ENCODE assay signal across 19 cellular contexts in genomic region chr22:48976556-48977535, GRCh38.
"Had no signal": no experiment of that assay in that cellular context is flagged by ENCODE, and none has a peak within 500 bp of the region (broad histone marks: within the 10 kb centered on the region; RNA-seq: fewer than 3 reads in every experiment).

No MANE protein-coding gene starts in this region.

- H3K9me3 ChIP-seq: lower lobe of right lung, thyroid gland had no signal

- H3K4me3 Mint-ChIP-seq: activated CD4-positive, alpha-beta memory T cell treated with anti-CD3 and anti-CD28 coated beads, Interleukin-2, amount 10 ng/mL, durations not matched to agents 7 days and 5 days; activated CD4-positive, alpha-beta T cell treated with anti-CD3 and anti-CD28 coated beads for 36 hours; activated CD8-positive, alpha-beta memory T cell treated with anti-CD3 and anti-CD28 coated beads, Interleukin-2, amount 10 ng/mL, durations not matched to agents 7 days and 5 days; activated naive CD8-positive, alpha-beta T cell treated with anti-CD3 and anti-CD28 coated beads, Interleukin-2, amount 10 ng/mL, durations not matched to agents 7 days and 5 days; effector memory CD8-positive, alpha-beta T cell; natural killer cell; T-helper 2 cell treated with Interferon-gamma antibody and Interleukin-4, amounts not matched to agents 5 μg/mL and 100 μg/mL, for 36 hours; WTC11 had no signal

- H3K27ac Mint-ChIP-seq: activated CD4-positive, alpha-beta memory T cell treated with anti-CD3 and anti-CD28 coated beads, Interleukin-2, amount 10 ng/mL, durations not matched to agents 7 days and 5 days; activated CD4-positive, alpha-beta T cell treated with anti-CD3 and anti-CD28 coated beads for 36 hours; activated CD8-positive, alpha-beta memory T cell treated with anti-CD3 and anti-CD28 coated beads, Interleukin-2, amount 10 ng/mL, durations not matched to agents 7 days and 5 days; activated naive CD8-positive, alpha-beta T cell treated with anti-CD3 and anti-CD28 coated beads, Interleukin-2, amount 10 ng/mL, durations not matched to agents 7 days and 5 days; effector memory CD8-positive, alpha-beta T cell; natural killer cell; T-helper 2 cell treated with Interferon-gamma antibody and Interleukin-4, amounts not matched to agents 5 μg/mL and 100 μg/mL, for 36 hours; WTC11 had no signal

- H3K36me3 ChIP-seq: cardiac muscle cell, lower lobe of right lung, thyroid gland had no signal

- H3K9me3 Mint-ChIP-seq: activated CD4-positive, alpha-beta memory T cell treated with anti-CD3 and anti-CD28 coated beads, Interleukin-2, amount 10 ng/mL, durations not matched to agents 7 days and 5 days; activated naive CD8-positive, alpha-beta T cell treated with anti-CD3 and anti-CD28 coated beads, Interleukin-2, amount 10 ng/mL, durations not matched to agents 7 days and 5 days; effector memory CD8-positive, alpha-beta T cell; natural killer cell; T-helper 2 cell treated with Interferon-gamma antibody and Interleukin-4, amounts not matched to agents 5 μg/mL and 100 μg/mL, for 36 hours had no signal

- H3K27me3 ChIP-seq: cardiac muscle cell, thyroid gland had no signal

- H3K27me3 Mint-ChIP-seq: activated CD4-positive, alpha-beta memory T cell treated with anti-CD3 and anti-CD28 coated beads, Interleukin-2, amount 10 ng/mL, durations not matched to agents 7 days and 5 days; activated CD8-positive, alpha-beta memory T cell treated with anti-CD3 and anti-CD28 coated beads, Interleukin-2, amount 10 ng/mL, durations not matched to agents 7 days and 5 days; activated naive CD8-positive, alpha-beta T cell treated with anti-CD3 and anti-CD28 coated beads, Interleukin-2, amount 10 ng/mL, durations not matched to agents 7 days and 5 days had no signal

- H3K4me3 ChIP-seq: cardiac muscle cell, lower lobe of right lung, thyroid gland had no signal

- H3K4me1 ChIP-seq: lower lobe of right lung, thyroid gland had no signal

- H3K36me3 Mint-ChIP-seq: activated CD8-positive, alpha-beta memory T cell treated with anti-CD3 and anti-CD28 coated beads, Interleukin-2, amount 10 ng/mL, durations not matched to agents 7 days and 5 days; activated naive CD8-positive, alpha-beta T cell treated with anti-CD3 and anti-CD28 coated beads, Interleukin-2, amount 10 ng/mL, durations not matched to agents 7 days and 5 days; natural killer cell had no signal

- H3K27ac ChIP-seq: cardiac muscle cell, lower lobe of right lung, thyroid gland had no signal

- DNase-seq: activated CD4-positive, alpha-beta memory T cell treated with anti-CD3 and anti-CD28 coated beads, Interleukin-2, amount 10 ng/mL, durations not matched to agents 7 days and 5 days; activated CD4-positive, alpha-beta T cell treated with anti-CD3 and anti-CD28 coated beads for 36 hours; activated CD8-positive, alpha-beta memory T cell treated with anti-CD3 and anti-CD28 coated beads, Interleukin-2, amount 10 ng/mL, durations not matched to agents 7 days and 5 days; activated naive CD8-positive, alpha-beta T cell treated with anti-CD3 and anti-CD28 coated beads, Interleukin-2, amount 10 ng/mL, durations not matched to agents 7 days and 5 days; amygdala; dermis blood vessel endothelial cell; effector memory CD8-positive, alpha-beta T cell; lower lobe of right lung; natural killer cell; stimulated activated CD4-positive, alpha-beta T cell treated with anti-CD3 and anti-CD28 coated beads, Interleukin-12 subunit alpha, Interleukin-12 subunit beta, amount 100 ng/mL, for 4 hours; stimulated activated CD4-positive, alpha-beta T cell treated with anti-CD3 and anti-CD28 coated beads, Interleukin-1b, Interleukin-23, amount 100 ng/mL, for 48 hours; stimulated activated CD8-positive, alpha-beta memory T cell treated with anti-CD3 and anti-CD28 coated beads, Interleukin-4, amount 100 ng/mL, for 48 hours; stimulated activated naive CD4-positive, alpha-beta T cell; thyroid gland had no signal

- H3K4me1 Mint-ChIP-seq: activated CD4-positive, alpha-beta memory T cell treated with anti-CD3 and anti-CD28 coated beads, Interleukin-2, amount 10 ng/mL, durations not matched to agents 7 days and 5 days; activated CD4-positive, alpha-beta T cell treated with anti-CD3 and anti-CD28 coated beads for 36 hours; activated CD8-positive, alpha-beta memory T cell treated with anti-CD3 and anti-CD28 coated beads, Interleukin-2, amount 10 ng/mL, durations not matched to agents 7 days and 5 days; activated naive CD8-positive, alpha-beta T cell treated with anti-CD3 and anti-CD28 coated beads, Interleukin-2, amount 10 ng/mL, durations not matched to agents 7 days and 5 days; natural killer cell had no signal

- FAIRE-seq: TTC549, urothelium cell line had no signal
